In the genomic region with DNA sequence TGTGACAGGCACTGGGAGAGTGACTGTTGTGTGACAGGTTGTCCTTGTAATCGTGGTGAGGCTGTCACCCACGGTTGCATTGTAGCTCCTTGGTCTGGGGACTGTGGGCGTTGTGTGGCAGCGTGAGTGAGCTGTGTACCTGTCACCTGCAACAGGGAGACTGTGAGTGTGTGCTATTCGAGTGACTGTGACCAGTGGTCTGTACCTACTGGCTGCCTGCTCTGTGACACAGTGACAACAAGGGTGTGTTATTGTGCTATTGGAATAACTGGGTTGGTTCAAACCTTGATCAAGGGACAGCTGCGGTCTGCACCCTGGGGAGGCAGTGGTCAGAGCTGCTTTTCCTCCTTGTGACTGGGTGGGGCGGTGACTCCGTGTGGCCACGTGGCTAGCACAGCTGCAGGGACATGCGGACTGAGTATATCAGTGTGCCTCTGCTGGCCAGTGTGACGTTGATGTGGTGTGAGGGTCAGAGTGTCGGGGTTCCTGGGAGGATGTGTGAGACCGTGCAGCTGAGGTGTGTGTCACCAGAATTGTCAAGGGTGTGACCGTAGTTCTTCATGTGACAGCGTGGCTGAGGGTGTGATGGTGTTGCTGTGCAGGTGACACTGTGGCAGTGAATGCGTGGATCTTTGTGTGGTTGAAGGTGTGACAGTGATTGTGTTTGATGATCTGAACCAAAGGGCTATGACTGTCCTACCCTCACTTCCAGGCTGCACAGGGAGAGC, we compare ENCODE assay signal across 1 cellular context.
TF ChIP-seq lines count a peak whose summit lies in the region.

No MANE protein-coding gene starts in this region.

TF ChIP-seq in HepG2, 621 proteins besides CTCF, POLR2A, EP300 and RAD21 (continued from another document and continues in another):
- TF ChIP-seq, protein P1, sequence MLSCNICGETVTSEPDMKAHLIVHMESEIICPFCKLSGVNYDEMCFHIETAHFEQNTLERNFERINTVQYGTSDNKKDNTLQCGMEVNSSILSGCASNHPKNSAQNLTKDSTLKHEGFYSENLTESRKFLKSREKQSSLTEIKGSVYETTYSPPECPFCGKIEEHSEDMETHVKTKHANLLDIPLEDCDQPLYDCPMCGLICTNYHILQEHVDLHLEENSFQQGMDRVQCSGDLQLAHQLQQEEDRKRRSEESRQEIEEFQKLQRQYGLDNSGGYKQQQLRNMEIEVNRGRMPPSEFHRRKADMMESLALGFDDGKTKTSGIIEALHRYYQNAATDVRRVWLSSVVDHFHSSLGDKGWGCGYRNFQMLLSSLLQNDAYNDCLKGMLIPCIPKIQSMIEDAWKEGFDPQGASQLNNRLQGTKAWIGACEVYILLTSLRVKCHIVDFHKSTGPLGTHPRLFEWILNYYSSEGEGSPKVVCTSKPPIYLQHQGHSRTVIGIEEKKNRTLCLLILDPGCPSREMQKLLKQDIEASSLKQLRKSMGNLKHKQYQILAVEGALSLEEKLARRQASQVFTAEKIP (CRISPR knock-in tag; IDR thresholded peaks at IDR 0.05; ENCODE audit: borderline replicate concordance): no peak
- no peak for TF ChIP-seq RBFOX2 (IDR thresholded peaks at IDR 0.05; ENCODE audit: low read depth, low read length)
- TF ChIP-seq WIZ (CRISPR knock-in tag; IDR thresholded peaks at IDR 0.05): no peak
- no peak for TF ChIP-seq CHD4 (IDR thresholded peaks at IDR 0.05; ENCODE audit: borderline replicate concordance, low read length)
- no peak for TF ChIP-seq SP2 (CRISPR knock-in tag; IDR thresholded peaks at IDR 0.05)
- TF ChIP-seq NR3C1 (CRISPR knock-in tag; IDR thresholded peaks at IDR 0.05): no peak
- TF ChIP-seq ZSCAN29 (CRISPR knock-in tag; conservative IDR thresholded peaks at IDR 0.05): no peak; the same call in 1 of the 2 replicates
- TF ChIP-seq, protein P2, sequence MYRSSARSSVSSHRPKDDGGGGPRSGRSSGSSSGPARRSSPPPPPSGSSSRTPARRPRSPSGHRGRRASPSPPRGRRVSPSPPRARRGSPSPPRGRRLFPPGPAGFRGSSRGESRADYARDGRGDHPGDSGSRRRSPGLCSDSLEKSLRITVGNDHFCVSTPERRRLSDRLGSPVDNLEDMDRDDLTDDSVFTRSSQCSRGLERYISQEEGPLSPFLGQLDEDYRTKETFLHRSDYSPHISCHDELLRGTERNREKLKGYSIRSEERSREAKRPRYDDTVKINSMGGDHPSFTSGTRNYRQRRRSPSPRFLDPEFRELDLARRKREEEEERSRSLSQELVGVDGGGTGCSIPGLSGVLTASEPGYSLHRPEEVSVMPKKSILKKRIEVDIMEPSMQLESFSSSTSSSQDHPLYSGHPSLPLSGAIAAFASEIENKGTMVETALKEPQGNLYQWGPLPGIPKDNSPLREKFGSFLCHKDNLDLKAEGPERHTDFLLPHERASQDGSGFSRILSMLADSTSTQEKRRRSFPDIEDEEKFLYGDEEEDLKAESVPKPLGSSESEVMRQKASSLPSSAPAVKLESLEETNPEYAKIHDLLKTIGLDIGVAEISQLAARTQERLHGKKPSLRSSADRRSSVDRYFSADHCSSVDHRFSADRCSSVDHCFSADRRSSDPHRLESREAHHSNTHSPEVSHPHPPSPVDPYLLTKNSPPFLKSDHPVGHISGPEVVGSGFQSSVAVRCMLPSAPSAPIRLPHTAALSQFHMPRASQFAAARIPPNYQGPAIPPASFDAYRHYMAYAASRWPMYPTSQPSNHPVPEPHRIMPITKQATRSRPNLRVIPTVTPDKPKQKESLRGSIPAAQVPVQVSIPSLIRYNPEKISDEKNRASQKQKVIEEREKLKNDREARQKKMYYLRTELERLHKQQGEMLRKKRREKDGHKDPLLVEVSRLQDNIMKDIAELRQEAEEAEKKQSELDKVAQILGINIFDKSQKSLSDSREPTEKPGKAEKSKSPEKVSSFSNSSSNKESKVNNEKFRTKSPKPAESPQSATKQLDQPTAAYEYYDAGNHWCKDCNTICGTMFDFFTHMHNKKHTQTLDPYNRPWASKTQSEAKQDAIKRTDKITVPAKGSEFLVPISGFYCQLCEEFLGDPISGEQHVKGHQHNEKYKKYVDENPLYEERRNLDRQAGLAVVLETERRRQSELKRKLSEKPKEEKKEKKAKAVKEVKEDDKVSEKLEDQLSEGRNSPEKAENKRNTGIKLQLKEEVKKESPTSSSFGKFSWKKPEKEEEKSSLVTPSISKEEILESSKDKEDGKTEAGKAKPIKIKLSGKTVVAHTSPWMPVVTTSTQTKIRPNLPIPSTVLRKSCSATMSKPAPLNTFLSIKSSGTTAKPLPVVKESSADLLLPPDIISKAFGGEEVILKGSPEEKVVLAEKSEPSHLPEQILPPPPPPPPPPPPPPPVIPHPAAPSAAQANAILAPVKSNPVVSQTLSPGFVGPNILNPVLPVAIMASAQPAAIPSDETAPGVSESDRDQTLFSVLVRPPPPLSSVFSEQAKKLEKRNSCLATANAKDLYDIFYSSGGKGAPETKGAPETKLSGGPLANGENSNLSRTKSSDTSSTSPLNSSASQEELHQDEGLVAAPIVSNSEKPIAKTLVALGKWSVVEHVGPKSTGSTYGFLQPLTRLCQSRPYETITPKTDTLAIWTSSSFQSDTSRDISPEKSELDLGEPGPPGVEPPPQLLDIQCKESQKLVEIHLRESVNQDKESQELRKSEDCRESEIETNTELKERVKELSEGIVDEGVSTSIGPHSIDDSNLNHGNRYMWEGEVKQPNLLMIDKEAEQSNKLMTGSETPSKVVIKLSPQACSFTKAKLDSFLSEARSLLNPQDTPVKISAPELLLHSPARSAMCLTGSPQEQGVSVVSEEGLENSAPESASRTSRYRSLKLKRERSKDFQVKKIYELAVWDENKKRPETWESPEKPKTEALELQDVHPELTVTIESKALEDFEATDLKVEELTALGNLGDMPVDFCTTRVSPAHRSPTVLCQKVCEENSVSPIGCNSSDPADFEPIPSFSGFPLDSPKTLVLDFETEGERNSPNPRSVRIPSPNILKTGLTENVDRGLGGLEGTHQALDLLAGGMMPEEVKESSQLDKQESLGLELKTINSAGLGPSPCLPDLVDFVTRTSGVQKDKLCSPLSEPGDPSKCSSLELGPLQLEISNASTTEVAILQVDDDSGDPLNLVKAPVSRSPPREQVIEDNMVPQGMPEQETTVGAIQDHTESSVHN (CRISPR knock-in tag; IDR thresholded peaks at IDR 0.05): no peak
- TF ChIP-seq NR2F2 (IDR thresholded peaks at IDR 0.05; ENCODE audit: borderline replicate concordance, low read depth): no peak
- TF ChIP-seq ZNF446 (CRISPR knock-in tag; IDR thresholded peaks at IDR 0.05): no peak
- TF ChIP-seq AGO2 (optimal IDR thresholded peaks at IDR 0.05; ENCODE audit: low read depth, low read length): no peak
- TF ChIP-seq ZBTB42 (CRISPR knock-in tag; IDR thresholded peaks at IDR 0.05): no peak; the same call in 1 of the 2 replicates
- no peak for TF ChIP-seq KDM6A (CRISPR knock-in tag; IDR thresholded peaks at IDR 0.05; ENCODE audit: low read depth)
- TF ChIP-seq JUN (CRISPR knock-in tag; IDR thresholded peaks at IDR 0.05): no peak
- TF ChIP-seq STAG1 (CRISPR knock-in tag; IDR thresholded peaks at IDR 0.05): 0 out of 2 replicates have a peak, but pooled peaks have one; percentile 6
- TF ChIP-seq ESRRA (CRISPR knock-in tag; IDR thresholded peaks at IDR 0.05; ENCODE audit: low read depth): no peak
- 0 out of 2 replicates have a peak, but pooled peaks have one; percentile 15 for TF ChIP-seq SOX5 (CRISPR knock-in tag; IDR thresholded peaks at IDR 0.05; ENCODE audit: borderline replicate concordance)
- 0 out of 2 replicates have a peak, but pooled peaks have one; percentile 29 for TF ChIP-seq NR1H2 (CRISPR knock-in tag; IDR thresholded peaks at IDR 0.05; ENCODE audit: borderline replicate concordance, low read depth)
- 0 out of 2 replicates have a peak, but pooled peaks have one; percentile 10 for TF ChIP-seq ZNF782 (CRISPR knock-in tag; IDR thresholded peaks at IDR 0.05; ENCODE audit: borderline replicate concordance)
- TF ChIP-seq, protein P3, sequence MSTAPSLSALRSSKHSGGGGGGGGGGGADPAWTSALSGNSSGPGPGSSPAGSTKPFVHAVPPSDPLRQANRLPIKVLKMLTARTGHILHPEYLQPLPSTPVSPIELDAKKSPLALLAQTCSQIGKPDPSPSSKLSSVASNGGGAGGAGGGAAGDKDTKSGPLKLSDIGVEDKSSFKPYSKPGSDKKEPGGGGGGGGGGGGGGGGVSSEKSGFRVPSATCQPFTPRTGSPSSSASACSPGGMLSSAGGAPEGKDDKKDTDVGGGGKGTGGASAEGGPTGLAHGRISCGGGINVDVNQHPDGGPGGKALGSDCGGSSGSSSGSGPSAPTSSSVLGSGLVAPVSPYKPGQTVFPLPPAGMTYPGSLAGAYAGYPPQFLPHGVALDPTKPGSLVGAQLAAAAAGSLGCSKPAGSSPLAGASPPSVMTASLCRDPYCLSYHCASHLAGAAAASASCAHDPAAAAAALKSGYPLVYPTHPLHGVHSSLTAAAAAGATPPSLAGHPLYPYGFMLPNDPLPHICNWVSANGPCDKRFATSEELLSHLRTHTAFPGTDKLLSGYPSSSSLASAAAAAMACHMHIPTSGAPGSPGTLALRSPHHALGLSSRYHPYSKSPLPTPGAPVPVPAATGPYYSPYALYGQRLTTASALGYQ (CRISPR knock-in tag; IDR thresholded peaks at IDR 0.05): no peak
- TF ChIP-seq, protein P4, sequence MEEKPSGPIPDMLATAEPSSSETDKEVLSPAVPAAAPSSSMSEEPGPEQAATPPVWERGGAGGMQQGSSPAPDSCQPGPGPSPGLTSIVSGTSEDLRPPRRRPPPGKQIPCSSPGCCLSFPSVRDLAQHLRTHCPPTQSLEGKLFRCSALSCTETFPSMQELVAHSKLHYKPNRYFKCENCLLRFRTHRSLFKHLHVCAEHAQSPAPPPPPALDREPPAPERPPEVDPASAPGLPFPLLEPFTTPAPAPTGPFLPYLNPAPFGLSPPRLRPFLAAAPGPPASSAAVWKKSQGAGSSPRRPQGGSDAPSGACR (CRISPR knock-in tag; IDR thresholded peaks at IDR 0.05): 0 out of 2 replicates have a peak, but pooled peaks have one; percentile 41
- no peak for TF ChIP-seq NKX3-1 (CRISPR knock-in tag; IDR thresholded peaks at IDR 0.05)
- TF ChIP-seq SIN3A (IDR thresholded peaks at IDR 0.05; ENCODE audit: borderline replicate concordance, low read depth, low read length): peak; percentile 84; the same call in 1 of the 2 replicates
- TF ChIP-seq ZNF747 (CRISPR knock-in tag; IDR thresholded peaks at IDR 0.05; ENCODE audit: borderline replicate concordance): no peak
- TF ChIP-seq, protein P5, sequence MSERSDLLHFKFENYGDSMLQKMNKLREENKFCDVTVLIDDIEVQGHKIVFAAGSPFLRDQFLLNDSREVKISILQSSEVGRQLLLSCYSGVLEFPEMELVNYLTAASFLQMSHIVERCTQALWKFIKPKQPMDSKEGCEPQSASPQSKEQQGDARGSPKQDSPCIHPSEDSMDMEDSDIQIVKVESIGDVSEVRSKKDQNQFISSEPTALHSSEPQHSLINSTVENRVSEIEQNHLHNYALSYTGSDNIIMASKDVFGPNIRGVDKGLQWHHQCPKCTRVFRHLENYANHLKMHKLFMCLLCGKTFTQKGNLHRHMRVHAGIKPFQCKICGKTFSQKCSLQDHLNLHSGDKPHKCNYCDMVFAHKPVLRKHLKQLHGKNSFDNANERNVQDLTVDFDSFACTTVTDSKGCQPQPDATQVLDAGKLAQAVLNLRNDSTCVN (CRISPR knock-in tag; IDR thresholded peaks at IDR 0.05; ENCODE audit: borderline replicate concordance): no peak
- TF ChIP-seq ZMYM4 (CRISPR knock-in tag; IDR thresholded peaks at IDR 0.05): no peak
- no peak for TF ChIP-seq PPARG (CRISPR knock-in tag; conservative IDR thresholded peaks at IDR 0.05)
- TF ChIP-seq DNMT3B (CRISPR knock-in tag; conservative IDR thresholded peaks at IDR 0.05): no peak
- no peak for TF ChIP-seq ZNF33A (CRISPR knock-in tag; IDR thresholded peaks at IDR 0.05; ENCODE audit: borderline replicate concordance)
- no peak for TF ChIP-seq PAWR (CRISPR knock-in tag; IDR thresholded peaks at IDR 0.05; ENCODE audit: borderline replicate concordance)
- TF ChIP-seq, protein P6, sequence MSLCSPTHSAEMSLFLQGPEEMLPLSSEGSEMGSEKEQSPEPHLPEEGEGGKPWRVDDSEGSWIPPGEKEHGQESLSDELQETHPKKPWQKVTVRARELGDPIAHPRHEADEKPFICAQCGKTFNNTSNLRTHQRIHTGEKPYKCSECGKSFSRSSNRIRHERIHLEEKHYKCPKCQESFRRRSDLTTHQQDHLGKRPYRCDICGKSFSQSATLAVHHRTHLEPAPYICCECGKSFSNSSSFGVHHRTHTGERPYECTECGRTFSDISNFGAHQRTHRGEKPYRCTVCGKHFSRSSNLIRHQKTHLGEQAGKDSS (CRISPR knock-in tag; IDR thresholded peaks at IDR 0.05; ENCODE audit: borderline replicate concordance, low read depth): peak; percentile 59; the same call in 1 of the 2 replicates
- TF ChIP-seq, protein P7, sequence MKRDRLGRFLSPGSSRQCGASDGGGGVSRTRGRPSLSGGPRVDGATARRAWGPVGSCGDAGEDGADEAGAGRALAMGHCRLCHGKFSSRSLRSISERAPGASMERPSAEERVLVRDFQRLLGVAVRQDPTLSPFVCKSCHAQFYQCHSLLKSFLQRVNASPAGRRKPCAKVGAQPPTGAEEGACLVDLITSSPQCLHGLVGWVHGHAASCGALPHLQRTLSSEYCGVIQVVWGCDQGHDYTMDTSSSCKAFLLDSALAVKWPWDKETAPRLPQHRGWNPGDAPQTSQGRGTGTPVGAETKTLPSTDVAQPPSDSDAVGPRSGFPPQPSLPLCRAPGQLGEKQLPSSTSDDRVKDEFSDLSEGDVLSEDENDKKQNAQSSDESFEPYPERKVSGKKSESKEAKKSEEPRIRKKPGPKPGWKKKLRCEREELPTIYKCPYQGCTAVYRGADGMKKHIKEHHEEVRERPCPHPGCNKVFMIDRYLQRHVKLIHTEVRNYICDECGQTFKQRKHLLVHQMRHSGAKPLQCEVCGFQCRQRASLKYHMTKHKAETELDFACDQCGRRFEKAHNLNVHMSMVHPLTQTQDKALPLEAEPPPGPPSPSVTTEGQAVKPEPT (CRISPR knock-in tag; IDR thresholded peaks at IDR 0.05; ENCODE audit: low read depth): 0 out of 2 replicates have a peak, but pooled peaks have one; percentile 78
- TF ChIP-seq ZFP37 (CRISPR knock-in tag; IDR thresholded peaks at IDR 0.05; ENCODE audit: borderline replicate concordance): no peak
- no peak for TF ChIP-seq PHF20 (CRISPR knock-in tag; IDR thresholded peaks at IDR 0.05)
- TF ChIP-seq, protein P8, sequence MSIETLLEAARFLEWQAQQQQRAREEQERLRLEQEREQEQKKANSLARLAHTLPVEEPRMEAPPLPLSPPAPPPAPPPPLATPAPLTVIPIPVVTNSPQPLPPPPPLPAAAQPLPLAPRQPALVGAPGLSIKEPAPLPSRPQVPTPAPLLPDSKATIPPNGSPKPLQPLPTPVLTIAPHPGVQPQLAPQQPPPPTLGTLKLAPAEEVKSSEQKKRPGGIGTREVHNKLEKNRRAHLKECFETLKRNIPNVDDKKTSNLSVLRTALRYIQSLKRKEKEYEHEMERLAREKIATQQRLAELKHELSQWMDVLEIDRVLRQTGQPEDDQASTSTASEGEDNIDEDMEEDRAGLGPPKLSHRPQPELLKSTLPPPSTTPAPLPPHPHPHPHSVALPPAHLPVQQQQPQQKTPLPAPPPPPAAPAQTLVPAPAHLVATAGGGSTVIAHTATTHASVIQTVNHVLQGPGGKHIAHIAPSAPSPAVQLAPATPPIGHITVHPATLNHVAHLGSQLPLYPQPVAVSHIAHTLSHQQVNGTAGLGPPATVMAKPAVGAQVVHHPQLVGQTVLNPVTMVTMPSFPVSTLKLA (IDR thresholded peaks at IDR 0.05): peak; percentile 91
- TF ChIP-seq TGIF2 (CRISPR knock-in tag; IDR thresholded peaks at IDR 0.05): peak; percentile 94
